1 cellular context compared by ENCODE assay signal in genomic region chr19:984165-984967, GRCh38.
TF ChIP-seq lines count a peak whose summit lies in the region.

A gene with protein sequence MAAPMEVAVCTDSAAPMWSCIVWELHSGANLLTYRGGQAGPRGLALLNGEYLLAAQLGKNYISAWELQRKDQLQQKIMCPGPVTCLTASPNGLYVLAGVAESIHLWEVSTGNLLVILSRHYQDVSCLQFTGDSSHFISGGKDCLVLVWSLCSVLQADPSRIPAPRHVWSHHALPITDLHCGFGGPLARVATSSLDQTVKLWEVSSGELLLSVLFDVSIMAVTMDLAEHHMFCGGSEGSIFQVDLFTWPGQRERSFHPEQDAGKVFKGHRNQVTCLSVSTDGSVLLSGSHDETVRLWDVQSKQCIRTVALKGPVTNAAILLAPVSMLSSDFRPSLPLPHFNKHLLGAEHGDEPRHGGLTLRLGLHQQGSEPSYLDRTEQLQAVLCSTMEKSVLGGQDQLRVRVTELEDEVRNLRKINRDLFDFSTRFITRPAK (plus strand): TSS chr19:984345. CDS start chr19:984354, 9 bp downstream.

TF ChIP-seq in HepG2, 621 proteins besides CTCF, POLR2A, EP300 and RAD21 (continued from another document and continues in another):
- TF ChIP-seq ZGPAT (CRISPR knock-in tag; IDR thresholded peaks at IDR 0.05) (peak; percentile 81; the same call in 1 of the 2 replicates), ZNF367 (CRISPR knock-in tag; IDR thresholded peaks at IDR 0.05; ENCODE audit: borderline replicate concordance) (no peak), KDM6A (CRISPR knock-in tag; IDR thresholded peaks at IDR 0.05; ENCODE audit: low read depth) (no peak), ZBED4 (CRISPR knock-in tag; IDR thresholded peaks at IDR 0.05; ENCODE audit: borderline replicate concordance) (no peak), ARHGAP35 (CRISPR knock-in tag; IDR thresholded peaks at IDR 0.05; ENCODE audit: borderline replicate concordance) (peak; percentile 71; the same call in 1 of the 2 replicates), RBFOX2 (IDR thresholded peaks at IDR 0.05; ENCODE audit: low read depth, low read length) (peak; percentile 96), ZBTB1 (CRISPR knock-in tag; IDR thresholded peaks at IDR 0.05; ENCODE audit: borderline replicate concordance) (no peak), ZNF776 (CRISPR knock-in tag; IDR thresholded peaks at IDR 0.05) (no peak; the same call in 1 of the 2 replicates), SNRNP70 (IDR thresholded peaks at IDR 0.05; ENCODE audit: low read depth, low read length) (no peak), NFATC3 (CRISPR knock-in tag; IDR thresholded peaks at IDR 0.05) (peak; percentile 62; the same call in 1 of the 2 replicates), ZNF546 (CRISPR knock-in tag; conservative IDR thresholded peaks at IDR 0.05) (peak; percentile 91; the same call in 1 of the 2 replicates), NBN (conservative IDR thresholded peaks at IDR 0.05) (no peak), NR2F1 (CRISPR knock-in tag; IDR thresholded peaks at IDR 0.05) (0 out of 4 replicates have a peak, but pooled peaks of 1 of the 2 experiments have one; percentile 2), ZNF496 (CRISPR knock-in tag; IDR thresholded peaks at IDR 0.05; ENCODE audit: insufficient replicate concordance) (no peak), ATRX (CRISPR knock-in tag; IDR thresholded peaks at IDR 0.05; ENCODE audit: borderline replicate concordance) (no peak), ZEB1 (IDR thresholded peaks at IDR 0.05; ENCODE audit: insufficient replicate concordance, low read depth) (no peak), THYN1 (CRISPR knock-in tag; IDR thresholded peaks at IDR 0.05; ENCODE audit: borderline replicate concordance, low read depth) (no peak), ZNF501 (CRISPR knock-in tag; IDR thresholded peaks at IDR 0.05) (peak; percentile 48; the same call in 1 of the 2 replicates), CBX2 (IDR thresholded peaks at IDR 0.05; ENCODE audit: low read depth, low read length) (no peak), CBX2 (CRISPR knock-in tag; IDR thresholded peaks at IDR 0.05; ENCODE audit: low read depth) (no peak), CCDC6 (CRISPR knock-in tag; IDR thresholded peaks at IDR 0.05) (no peak), ZNF225 (CRISPR knock-in tag; IDR thresholded peaks at IDR 0.05) (peak; percentile 80; the same call in 1 of the 2 replicates), NPAS2 (CRISPR knock-in tag; IDR thresholded peaks at IDR 0.05; ENCODE audit: borderline replicate concordance) (no peak), ZBTB38 (CRISPR knock-in tag; IDR thresholded peaks at IDR 0.05) (peak; percentile 93), NCOA5 (CRISPR knock-in tag; IDR thresholded peaks at IDR 0.05) (no peak), ARID2 (CRISPR knock-in tag; IDR thresholded peaks at IDR 0.05; ENCODE audit: borderline replicate concordance) (no peak), SPEN (CRISPR knock-in tag; IDR thresholded peaks at IDR 0.05; ENCODE audit: low read depth) (peak; percentile 93), ZNF724P (CRISPR knock-in tag; IDR thresholded peaks at IDR 0.05; ENCODE audit: borderline replicate concordance) (no peak; the same call in 1 of the 2 replicates), SOX5 (CRISPR knock-in tag; IDR thresholded peaks at IDR 0.05; ENCODE audit: borderline replicate concordance) (no peak; the same call in 1 of the 2 replicates), BRCA1 (CRISPR knock-in tag; IDR thresholded peaks at IDR 0.05) (no peak), ZNF574 (CRISPR knock-in tag; IDR thresholded peaks at IDR 0.05) (peak; percentile 99), ZNF816 (CRISPR knock-in tag; IDR thresholded peaks at IDR 0.05; ENCODE audit: borderline replicate concordance) (no peak), ZFAT (CRISPR knock-in tag; conservative IDR thresholded peaks at IDR 0.05) (no peak), FOXP4 (CRISPR knock-in tag; IDR thresholded peaks at IDR 0.05) (no peak; the same call in 1 of the 2 replicates), GATA4 (IDR thresholded peaks at IDR 0.05; ENCODE audit: borderline replicate concordance, low read depth) (peak; percentile 38; the same call in 1 of the 2 replicates), ZNF773 (CRISPR knock-in tag; IDR thresholded peaks at IDR 0.05; ENCODE audit: borderline replicate concordance) (no peak), GMEB1 (CRISPR knock-in tag; IDR thresholded peaks at IDR 0.05; ENCODE audit: borderline replicate concordance) (peak; percentile 83; the same call in 1 of the 2 replicates), ZNF207 (IDR thresholded peaks at IDR 0.05; ENCODE audit: borderline replicate concordance) (no peak), HMG20A (CRISPR knock-in tag; IDR thresholded peaks at IDR 0.05; ENCODE audit: borderline replicate concordance) (no peak), THAP11 (CRISPR knock-in tag; IDR thresholded peaks at IDR 0.05) (peak; percentile 93), CREM (IDR thresholded peaks at IDR 0.05) (peak; percentile 88), CREM (CRISPR knock-in tag; IDR thresholded peaks at IDR 0.05) (peak; percentile 69), ZFP62 (CRISPR knock-in tag; IDR thresholded peaks at IDR 0.05) (no peak), ZMYM4 (CRISPR knock-in tag; IDR thresholded peaks at IDR 0.05) (peak; percentile 54; the same call in 1 of the 2 replicates)
- TF ChIP-seq, protein P1, sequence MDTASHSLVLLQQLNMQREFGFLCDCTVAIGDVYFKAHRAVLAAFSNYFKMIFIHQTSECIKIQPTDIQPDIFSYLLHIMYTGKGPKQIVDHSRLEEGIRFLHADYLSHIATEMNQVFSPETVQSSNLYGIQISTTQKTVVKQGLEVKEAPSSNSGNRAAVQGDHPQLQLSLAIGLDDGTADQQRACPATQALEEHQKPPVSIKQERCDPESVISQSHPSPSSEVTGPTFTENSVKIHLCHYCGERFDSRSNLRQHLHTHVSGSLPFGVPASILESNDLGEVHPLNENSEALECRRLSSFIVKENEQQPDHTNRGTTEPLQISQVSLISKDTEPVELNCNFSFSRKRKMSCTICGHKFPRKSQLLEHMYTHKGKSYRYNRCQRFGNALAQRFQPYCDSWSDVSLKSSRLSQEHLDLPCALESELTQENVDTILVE (CRISPR knock-in tag; IDR thresholded peaks at IDR 0.05), result peak; percentile 47; the same call in 1 of the 2 replicates
- TF ChIP-seq, protein P2, sequence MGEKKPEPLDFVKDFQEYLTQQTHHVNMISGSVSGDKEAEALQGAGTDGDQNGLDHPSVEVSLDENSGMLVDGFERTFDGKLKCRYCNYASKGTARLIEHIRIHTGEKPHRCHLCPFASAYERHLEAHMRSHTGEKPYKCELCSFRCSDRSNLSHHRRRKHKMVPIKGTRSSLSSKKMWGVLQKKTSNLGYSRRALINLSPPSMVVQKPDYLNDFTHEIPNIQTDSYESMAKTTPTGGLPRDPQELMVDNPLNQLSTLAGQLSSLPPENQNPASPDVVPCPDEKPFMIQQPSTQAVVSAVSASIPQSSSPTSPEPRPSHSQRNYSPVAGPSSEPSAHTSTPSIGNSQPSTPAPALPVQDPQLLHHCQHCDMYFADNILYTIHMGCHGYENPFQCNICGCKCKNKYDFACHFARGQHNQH (CRISPR knock-in tag; IDR thresholded peaks at IDR 0.05), result peak; percentile 68
- TF ChIP-seq, protein P3, sequence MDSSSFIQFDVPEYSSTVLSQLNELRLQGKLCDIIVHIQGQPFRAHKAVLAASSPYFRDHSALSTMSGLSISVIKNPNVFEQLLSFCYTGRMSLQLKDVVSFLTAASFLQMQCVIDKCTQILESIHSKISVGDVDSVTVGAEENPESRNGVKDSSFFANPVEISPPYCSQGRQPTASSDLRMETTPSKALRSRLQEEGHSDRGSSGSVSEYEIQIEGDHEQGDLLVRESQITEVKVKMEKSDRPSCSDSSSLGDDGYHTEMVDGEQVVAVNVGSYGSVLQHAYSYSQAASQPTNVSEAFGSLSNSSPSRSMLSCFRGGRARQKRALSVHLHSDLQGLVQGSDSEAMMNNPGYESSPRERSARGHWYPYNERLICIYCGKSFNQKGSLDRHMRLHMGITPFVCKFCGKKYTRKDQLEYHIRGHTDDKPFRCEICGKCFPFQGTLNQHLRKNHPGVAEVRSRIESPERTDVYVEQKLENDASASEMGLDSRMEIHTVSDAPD (CRISPR knock-in tag; IDR thresholded peaks at IDR 0.05), result no peak; the same call in 1 of the 2 replicates
- TF ChIP-seq, protein P4, sequence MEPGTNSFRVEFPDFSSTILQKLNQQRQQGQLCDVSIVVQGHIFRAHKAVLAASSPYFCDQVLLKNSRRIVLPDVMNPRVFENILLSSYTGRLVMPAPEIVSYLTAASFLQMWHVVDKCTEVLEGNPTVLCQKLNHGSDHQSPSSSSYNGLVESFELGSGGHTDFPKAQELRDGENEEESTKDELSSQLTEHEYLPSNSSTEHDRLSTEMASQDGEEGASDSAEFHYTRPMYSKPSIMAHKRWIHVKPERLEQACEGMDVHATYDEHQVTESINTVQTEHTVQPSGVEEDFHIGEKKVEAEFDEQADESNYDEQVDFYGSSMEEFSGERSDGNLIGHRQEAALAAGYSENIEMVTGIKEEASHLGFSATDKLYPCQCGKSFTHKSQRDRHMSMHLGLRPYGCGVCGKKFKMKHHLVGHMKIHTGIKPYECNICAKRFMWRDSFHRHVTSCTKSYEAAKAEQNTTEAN (CRISPR knock-in tag; conservative IDR thresholded peaks at IDR 0.05), result no peak
